ENCODE assay signal across 8 cellular contexts in the genomic region with DNA sequence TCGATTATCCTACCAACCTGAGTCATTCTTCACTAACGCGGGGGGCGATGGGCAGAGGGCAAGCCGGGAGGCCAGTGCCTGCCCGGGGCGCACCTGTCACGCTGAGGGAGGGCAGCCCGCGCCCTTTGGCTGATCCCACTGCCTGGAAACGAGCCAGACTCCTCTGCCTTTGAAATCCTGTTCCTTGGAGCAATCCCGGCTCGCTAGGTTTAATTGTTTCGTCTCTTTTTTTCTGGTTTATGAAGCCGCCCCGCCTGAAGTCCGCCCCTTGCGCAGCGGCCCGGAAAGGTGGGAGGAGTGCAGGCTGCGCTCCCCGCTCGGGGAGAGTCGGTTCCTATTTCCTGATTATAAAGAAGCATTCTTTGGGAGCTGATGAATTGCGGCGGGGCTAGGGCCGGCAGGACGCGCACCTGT.
A peak's percentile ranks its signal among the peaks of the same experiment; 100 is the strongest.
DNase-seq lines count a peak whose midpoint lies in the region; ATAC-seq and TF ChIP-seq lines count a peak whose summit lies in the region.

No MANE protein-coding gene starts in this region.

- peak overlapping the region; percentile 88 for H3K27ac ChIP-seq in GM23338 (ENCODE audit: low read depth)
- H3K27ac ChIP-seq in uterus, result peak overlapping the region in 1 of 2 donors; percentile 39

- H3K9me3 Mint-ChIP-seq in CD14-positive monocyte, result peaks cover 0 to 8% (median 0%) of the 10 kb centered on the region in 7 donors
- H3K9me3 Mint-ChIP-seq in GM23338, result no peaks in the 10 kb centered on the region; the same call in 1 of the 3 replicates
- H3K9me3 Mint-ChIP-seq in memory B cell, result no peaks in the 10 kb centered on the region

- H3K36me3 Mint-ChIP-seq in CD14-positive monocyte, result no peaks in the 10 kb centered on the region
- peaks cover 6% of the 10 kb centered on the region; the same call in 2 of the 3 replicates for H3K36me3 Mint-ChIP-seq in GM23338 (ENCODE audit: low read depth)
- H3K36me3 Mint-ChIP-seq in memory B cell, result no peaks in the 10 kb centered on the region

- H3K79me2 ChIP-seq in GM23338 (replicated peaks; ENCODE audit: insufficient read depth), result no peaks in the 10 kb centered on the region

- H2AFZ ChIP-seq in GM23338, result peak overlapping the region; percentile 47; the same call in 1 of the 2 replicates

- peaks cover 22 to 46% (median 33%) of the 10 kb centered on the region in 3 donors for H3K27me3 Mint-ChIP-seq in CD14-positive monocyte (ENCODE audit: low read depth in 3 of 3)
- peaks cover 9% of the 10 kb centered on the region for H3K27me3 Mint-ChIP-seq in GM23338 (ENCODE audit: insufficient read depth, low read depth, poor library complexity)
- H3K27me3 Mint-ChIP-seq in memory B cell, result peaks cover 32% of the 10 kb centered on the region

- H3K27me3 ChIP-seq in GM23338 (ENCODE audit: insufficient read depth) (no peaks in the 10 kb centered on the region), uterus (no peaks in the 10 kb centered on the region)

- H3K9me3 ChIP-seq in uterus, result no peaks in the 10 kb centered on the region

- H3K4me3 Mint-ChIP-seq in CD14-positive monocyte (peak overlapping the region; percentile 64 to 86), GM23338 (peak overlapping the region; percentile 77), memory B cell (peak overlapping the region; percentile 75)

- peaks cover 13% of the 10 kb centered on the region; the same call in 1 of the 2 replicates for H3K4me1 ChIP-seq in GM23338 (ENCODE audit: insufficient read depth)
- H3K4me1 ChIP-seq in uterus, result no peaks in the 10 kb centered on the region

- H3K27ac Mint-ChIP-seq in CD14-positive monocyte, result no peak overlapping the region
- H3K27ac Mint-ChIP-seq in GM23338, result peak overlapping the region; percentile 89
- H3K27ac Mint-ChIP-seq in memory B cell, result no peak overlapping the region

- H3K9me2 ChIP-seq in GM23338 (ENCODE audit: insufficient read depth), result no peaks in the 10 kb centered on the region

- intact Hi-C loops in CD14-positive monocyte (cut with micrococcal nuclease), result no loop called here
- intact Hi-C loops in uterus (cut with DNase I; ENCODE audit: low total_unique reads), result no loop called here

- H3K4me1 Mint-ChIP-seq in CD14-positive monocyte (peaks cover 13% of the 10 kb centered on the region), GM23338 (peaks cover 42% of the 10 kb centered on the region), memory B cell (peaks cover 9% of the 10 kb centered on the region)

- DNase-seq in CD14-positive monocyte (ENCODE audit: low spot score), result no peak
- DNase-seq in GM23338 (ENCODE audit: low spot score), result peak; percentile 64
- DNase-seq in NCI-H524 treated with DMSO at 0.1 percent for 48 hours (lab: John Stamatoyannopoulos, UW), result peak; percentile 41
- DNase-seq in astrocyte of the cerebellum (ENCODE audit: low read depth), result no peak
- DNase-seq in memory B cell (ENCODE audit: low spot score in 2 of 2), result no peak
- peak; percentile 48 to 56 for DNase-seq in uterus
- DNase-seq in SHP77 treated with DMSO at 0.1 percent for 48 hours (lab: John Stamatoyannopoulos, UW), result no peak

- TF ChIP-seq POLR2A in uterus (IDR thresholded peaks at IDR 0.05), result no peak

- no peaks in the 10 kb centered on the region for H3F3A ChIP-seq in GM23338 (replicated peaks; ENCODE audit: low read depth)

- peak overlapping the region; percentile 76 for H3K4me2 ChIP-seq in GM23338

- peak overlapping the region; percentile 55 for H3K4me3 ChIP-seq in GM23338
- H3K4me3 ChIP-seq in astrocyte of the cerebellum (ENCODE audit: low read depth, low read length), result peak overlapping the region; percentile 6
- peak overlapping the region in 1 of 2 donors; percentile 15 for H3K4me3 ChIP-seq in uterus

- no peaks in the 10 kb centered on the region for H4K20me1 ChIP-seq in GM23338 (replicated peaks; ENCODE audit: insufficient read depth)

- H3K36me3 ChIP-seq in GM23338 (ENCODE audit: insufficient read depth), result no peaks in the 10 kb centered on the region
- H3K36me3 ChIP-seq in uterus, result no peaks in the 10 kb centered on the region

- ATAC-seq in GM23338 (peak; percentile 78), memory B cell (ENCODE audit: low read depth) (no peak), GM19467 (IDR thresholded peaks at IDR 0.05; ENCODE audit: unreplicated experiment) (no peak)

- in situ Hi-C loops in astrocyte of the cerebellum (cut with HindIII; ENCODE audit: low sequenced_read_pairs), result no loop called here

- no peak for TF ChIP-seq CTCF in CD14-positive monocyte (IDR thresholded peaks at IDR 0.05)
- TF ChIP-seq CTCF in GM23338 (conservative IDR thresholded peaks at IDR 0.05; ENCODE audit: low read depth in 2 of 2), result no peak
- no peak for TF ChIP-seq CTCF in astrocyte of the cerebellum (IDR thresholded peaks at IDR 0.05; ENCODE audit: low read depth, low read length, missing control alignments)
- no peak for TF ChIP-seq CTCF in uterus (IDR thresholded peaks at IDR 0.05)

TF ChIP-seq in GM23338, 12 proteins besides CTCF, POLR2A, EP300 and RAD21:
- TF ChIP-seq ZNF331 (CRISPR knock-in tag; IDR thresholded peaks at IDR 0.05; ENCODE audit: low read depth) (no peak), CREB1 (CRISPR knock-in tag; IDR thresholded peaks at IDR 0.05; ENCODE audit: low read depth) (no peak)

Comparison
In these comparisons a context has a peak if more than half of its experiments do, and no peak if none do; other contexts are left out.
1. DNase-seq: peak in GM23338 (single experiment), NCI-H524 treated with DMSO at 0.1 percent for 48 hours (single experiment) and uterus (2 of 2); none in CD14-positive monocyte (single experiment), astrocyte of the cerebellum (single experiment), memory B cell (0 of 2) and SHP77 treated with DMSO at 0.1 percent for 48 hours (single experiment).
2. Peak in every context shown above with its lines, with median percentiles within 50 percentile points of each other: H3K4me3 Mint-ChIP-seq.